ENCODE assay signal across 25 cellular contexts in the genomic region with DNA sequence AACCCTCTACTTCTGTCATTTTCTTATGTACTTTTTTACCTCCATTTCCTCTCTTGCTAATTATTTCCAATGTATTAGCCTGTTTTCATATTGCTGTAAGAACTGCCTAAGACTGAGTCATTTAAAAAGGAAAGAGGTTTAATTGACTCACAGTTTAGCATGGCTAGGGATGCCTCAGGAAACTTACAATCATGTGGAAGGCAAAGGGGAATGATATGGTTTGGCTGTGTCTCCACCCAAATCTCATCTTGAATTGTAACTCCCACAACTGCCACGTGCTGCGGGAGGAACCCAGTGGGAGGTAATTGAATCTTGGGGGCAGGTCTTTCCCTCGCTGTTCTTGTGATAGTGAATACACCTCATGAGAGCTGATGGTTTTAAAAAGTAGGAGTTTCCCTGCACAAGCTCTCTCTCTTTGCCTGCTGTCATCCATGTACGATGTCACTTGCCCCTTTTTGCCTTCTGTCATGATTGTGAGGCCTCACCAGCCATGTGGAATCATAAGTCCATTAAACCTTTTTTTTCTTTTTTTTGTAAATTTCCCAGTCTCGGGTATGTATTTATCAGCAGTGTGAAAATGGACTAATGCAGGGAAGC.
DNase-seq lines count a peak whose midpoint lies in the region; ATAC-seq and TF ChIP-seq lines count a peak whose summit lies in the region.
"Had no signal": no experiment of that assay in that cellular context is flagged by ENCODE, and none has a peak within 500 bp of the region (broad histone marks: within the 10 kb centered on the region; RNA-seq: fewer than 3 reads in every experiment).

No MANE protein-coding gene starts in this region.

- H3K27ac ChIP-seq in epithelial cell of prostate (peak overlapping the region; percentile 57), osteoblast (ENCODE audit: low read depth, low read length) (no peak overlapping the region)
- H3K27ac ChIP-seq: A549, SJSA1 had no signal

- H3K4me2 ChIP-seq in osteoblast (ENCODE audit: insufficient read depth, low read length), result no peak overlapping the region
- H3K4me2 ChIP-seq: A549 had no signal

- no peaks in the 10 kb centered on the region for H3K9me3 ChIP-seq in osteoblast (ENCODE audit: low read depth, low read length)
- H3K9me3 ChIP-seq: A549, SJSA1 had no signal

- H3K36me3 ChIP-seq in osteoblast (ENCODE audit: insufficient read depth, low read length), result no peaks in the 10 kb centered on the region
- H3K36me3 ChIP-seq: SJSA1 had no signal

- no peaks in the 10 kb centered on the region for H3K4me1 ChIP-seq in osteoblast (ENCODE audit: insufficient read depth, low read length)
- H3K4me1 ChIP-seq: A549, SJSA1 had no signal

- H4K20me1 ChIP-seq in osteoblast (ENCODE audit: insufficient read depth, low read length), result no peaks in the 10 kb centered on the region

- DNase-seq in HCEC 1CT, result peak; percentile 14
- DNase-seq in RKO (ENCODE audit: low spot score), result peak; percentile 26
- no peak for DNase-seq in epithelial cell of prostate (ENCODE audit: low read depth, low spot score)
- DNase-seq in osteoblast (ENCODE audit: insufficient read length, low spot score, missing footprints), result no peak
- no peak for DNase-seq in NCI-H128 (lab: John Stamatoyannopoulos, UW; ENCODE audit: unreplicated experiment)
- DNase-seq: C1 segment of cervical spinal cord; CD4-positive, alpha-beta memory T cell; COR-L47; DMS53; H7; Karpas-422; NCI-H1092; NCI-H1436; NCI-H187; NCI-H2081 treated with DMSO at 0.1 percent for 48 hours; NCI-H2171 treated with DMSO at 0.1 percent for 48 hours; NCI-H345; NCI-H510A treated with DMSO at 0.1 percent for 48 hours; T-cell had no signal

- no peaks in the 10 kb centered on the region for H3K27me3 ChIP-seq in osteoblast (ENCODE audit: insufficient read depth, low read length)
- H3K27me3 ChIP-seq: SJSA1 had no signal

- peak overlapping the region; percentile 30 for H2AFZ ChIP-seq in osteoblast (ENCODE audit: low read length)

- H3K79me2 ChIP-seq in osteoblast (ENCODE audit: insufficient read depth, low read length), result no peaks in the 10 kb centered on the region

- no peak overlapping the region for H3K4me3 ChIP-seq in osteoblast (ENCODE audit: insufficient read depth, low read length)
- H3K4me3 ChIP-seq: A549, GM12878, SJSA1 had no signal

- no peak for ATAC-seq in GM18867 (IDR thresholded peaks at IDR 0.05; ENCODE audit: unreplicated experiment)
- no peak for ATAC-seq in GM19023 (IDR thresholded peaks at IDR 0.05; ENCODE audit: unreplicated experiment)
- ATAC-seq: A549, GM12878, Right ventricle myocardium inferior, T-cell had no signal

- no peak for TF ChIP-seq CTCF in osteoblast (IDR thresholded peaks at IDR 0.05; ENCODE audit: extremely low read depth, low read depth, low read length)

Comparison
In these comparisons a context has a peak if more than half of its experiments do, and no peak if none do; other contexts are left out.
1. DNase-seq: peak in HCEC 1CT (single experiment) and RKO (single experiment); none in epithelial cell of prostate (single experiment), osteoblast (single experiment) and NCI-H128 (single experiment).